In genomic region chr4:6974138-6974848, GRCh38 we compare ENCODE assay signal across 8 cellular contexts.
A peak's percentile ranks its signal among the peaks of the same experiment; 100 is the strongest.
DNase-seq lines count a peak whose midpoint lies in the region; ATAC-seq and TF ChIP-seq lines count a peak whose summit lies in the region.

No MANE protein-coding gene starts in this region.

- H3K36me3 ChIP-seq in NT2/D1 (ENCODE audit: insufficient read depth, insufficient read length, low read length): peaks cover 4% of the 10 kb centered on the region

- H3K9me3 ChIP-seq in NT2/D1 (ENCODE audit: insufficient read depth, low read length): peaks cover 11% of the 10 kb centered on the region; the same call in 1 of the 2 replicates

- no peak overlapping the region for H3K4me3 ChIP-seq in NT2/D1 (ENCODE audit: insufficient read length, low read depth)
- H3K4me3 ChIP-seq in epithelial cell of esophagus (ENCODE audit: low read length): no peak overlapping the region

- H3K9ac ChIP-seq in NT2/D1 (ENCODE audit: insufficient read length, low read depth): no peak overlapping the region

- H3K4me1 ChIP-seq in NT2/D1 (ENCODE audit: insufficient read depth, insufficient read length): peaks cover 20% of the 10 kb centered on the region

- no peaks in the 10 kb centered on the region for H3K27me3 ChIP-seq in NT2/D1 (ENCODE audit: insufficient read depth, insufficient read length)

- peak; percentile 33 for DNase-seq in NCI-H2107 treated with DMSO at 0.1 percent for 48 hours (lab: John Stamatoyannopoulos, UW; ENCODE audit: unreplicated experiment)
- DNase-seq in NCI-H2107 (lab: John Stamatoyannopoulos, UW): no peak
- DNase-seq in NT2/D1 (ENCODE audit: low read depth, low spot score): peak; percentile 89
- DNase-seq in activated CD8-positive, alpha-beta memory T cell treated with anti-CD3 and anti-CD28 coated beads, Interleukin-2, amount 50 U/mL, for 4 hours: peak; percentile 85
- peak; percentile 87 for DNase-seq in epithelial cell of esophagus (ENCODE audit: low read depth)
- peak; percentile 85 for DNase-seq in mucosa of gallbladder (ENCODE audit: low spot score)
- DNase-seq in stimulated activated CD8-positive, alpha-beta memory T cell treated with anti-CD3 and anti-CD28 coated beads, Interleukin-7, amount 100 ng/mL, for 4 hours (ENCODE audit: low read depth in 2 of 2): peak; percentile 57 to 73

- TF ChIP-seq CTCF in epithelial cell of esophagus (IDR thresholded peaks at IDR 0.05; ENCODE audit: insufficient read depth, low read depth, low read length, missing control alignments): peak; percentile 100

- peak; percentile 63 for ATAC-seq in HG03175 (IDR thresholded peaks at IDR 0.05; ENCODE audit: unreplicated experiment)
